ENCODE assay signal across 8 cellular contexts in genomic region chr14:21102472-21103164, GRCh38. TPM values are rescaled to one million over a fixed set of nuclear protein-coding genes. Genes with fewer than 3 reads are reported as not detected.
DNase-seq lines count a peak whose midpoint lies in the region; ATAC-seq, FAIRE-seq and TF ChIP-seq lines count a peak whose summit lies in the region.

No MANE protein-coding gene starts in this region.

- peak overlapping the region; percentile 10; the same call in 1 of the 2 replicates for H2BK15ac ChIP-seq in H1 (ENCODE audit: low read length)

- TF ChIP-seq EP300 in H1 (IDR thresholded peaks at IDR 0.05; ENCODE audit: borderline replicate concordance in 1 of 2, low read depth in 2 of 2, low read length in 2 of 2), result no peak

- H2BK20ac ChIP-seq in H1 (ENCODE audit: low read length), result no peak overlapping the region

- peaks cover 2 to 25% (median 9%) of the 10 kb centered on the region in 4 experiments; a peak in 5 of 7 replicates for H3K4me1 ChIP-seq in H1 (replicated peaks in 1 of 4; ENCODE audit: control insufficient read depth in 3 of 4, insufficient read depth in 4 of 4, low read length in 3 of 4)

- POLR2A ChIA-PET in H1 (lab: Charles Lee; ENCODE audit: partially characterized antibody), result interaction anchor here (0.8 to 7.2 kb wide), 10 partner anchors 9 to 103 kb away, joined by 3 to 121 read pairs (median 5); partner anchors contain the start of genes ARHGEF40 and NDRG2

- no peak overlapping the region for H4K8ac ChIP-seq in H1 (ENCODE audit: extremely low read depth, insufficient read depth, low read length)

- no peak overlapping the region for H4K5ac ChIP-seq in H1 (ENCODE audit: insufficient read length, low read depth, low read length)

- H3K79me2 ChIP-seq in H1 (ENCODE audit: control insufficient read depth in 1 of 2, insufficient read depth in 2 of 2, low read length in 2 of 2), result peaks cover 0 to 32% of the 10 kb centered on the region in 2 experiments; a peak in 3 of 4 replicates

- H3K14ac ChIP-seq in H1 (ENCODE audit: insufficient read length), result no peak overlapping the region

- peak overlapping the region in 2 of 4 experiments; percentile 33 to 43; a peak in 5 of 7 replicates for H3K9ac ChIP-seq in H1 (replicated peaks in 1 of 4; ENCODE audit: extremely low read depth in 1 of 4, low read depth in 3 of 4, low read length in 3 of 4)

- no peak for TF ChIP-seq POLR2A in H1 (IDR thresholded peaks at IDR 0.05; ENCODE audit: control extremely low read depth in 1 of 2, low read depth in 2 of 2, low read length in 2 of 2)

- peak overlapping the region; percentile 20; the same call in 1 of the 2 replicates for H2BK12ac ChIP-seq in H1 (ENCODE audit: low read depth, low read length)

- peak overlapping the region; percentile 67 for H4K91ac ChIP-seq in H1 (replicated peaks; ENCODE audit: insufficient read length, low read length)

- H3K9me3 Mint-ChIP-seq in osteocyte (ENCODE audit: unreplicated experiment), result no peaks in the 10 kb centered on the region

- peak overlapping the region; percentile 91 for H3K27ac Mint-ChIP-seq in osteocyte (ENCODE audit: unreplicated experiment)

- H3K36me3 ChIP-seq in H1 (ENCODE audit: control insufficient read depth in 2 of 4, insufficient read depth in 4 of 4, low read length in 3 of 4), result no peaks in the 10 kb centered on the region

- H2AK5ac ChIP-seq in H1 (ENCODE audit: low read depth, low read length), result no peak overlapping the region

- CTCF ChIA-PET in H1 (lab: Charles Lee; ENCODE audit: partially characterized antibody), result interaction anchor here (0.5 to 11.0 kb wide), 12 partner anchors 9 to 117 kb away, joined by 3 to 239 read pairs (median 29); partner anchors contain the start of gene ARHGEF40

- H3K4me3 ChIP-seq in GM12864 (ENCODE audit: low read depth, low read length) (peak overlapping the region; percentile 79), H1 (ENCODE audit: extremely low read depth in 1 of 4, insufficient read depth in 2 of 4, low read depth in 3 of 4, low read length in 4 of 4) (peak overlapping the region; percentile 59 to 83 (median 80))

- no peaks in the 10 kb centered on the region for H3K27me3 Mint-ChIP-seq in osteocyte (ENCODE audit: unreplicated experiment)

- no peaks in the 10 kb centered on the region for H3K79me1 ChIP-seq in H1 (ENCODE audit: low read depth, low read length)

- H3K18ac ChIP-seq in H1 (ENCODE audit: extremely low read depth, low read length), result peak overlapping the region; percentile 80; the same call in 1 of the 2 replicates

- no peak for ATAC-seq in HG03175 (IDR thresholded peaks at IDR 0.05; ENCODE audit: unreplicated experiment)
- ATAC-seq in GM18907 (IDR thresholded peaks at IDR 0.05; ENCODE audit: unreplicated experiment), result no peak

- H3K4me2 ChIP-seq in H1 (ENCODE audit: insufficient read depth in 1 of 2, low read depth in 2 of 2, low read length in 2 of 2), result peak overlapping the region; percentile 83 to 90

- H3K9me3 ChIP-seq in H1 (ENCODE audit: insufficient read depth in 2 of 2, low read depth in 1 of 2, low read length in 1 of 2), result no peaks in the 10 kb centered on the region

- no peak overlapping the region for H3K56ac ChIP-seq in H1 (replicated peaks; ENCODE audit: insufficient read length, low read depth, low read length)

- H2AFZ ChIP-seq in H1 (ENCODE audit: low read length), result no peak overlapping the region

- H3K27me3 ChIP-seq in H1 (replicated peaks in 1 of 4; ENCODE audit: control insufficient read depth in 3 of 4, extremely low read depth in 1 of 4, insufficient read depth in 3 of 4, low read length in 3 of 4), result no peaks in the 10 kb centered on the region

- TF ChIP-seq RAD21 in H1 (IDR thresholded peaks at IDR 0.05 in 1 of 2, conservative IDR thresholded peaks at IDR 0.05 in 1 of 2; ENCODE audit: low read depth in 2 of 2, low read length in 2 of 2), result no peak

- DNase-seq in GM12864 (ENCODE audit: low read depth) (no peak), NCI-H2227 treated with DMSO at 0.1 percent for 48 hours (lab: John Stamatoyannopoulos, UW) (peak; percentile 73), H1 (ENCODE audit: low read depth in 1 of 2, low spot score in 2 of 2) (no peak), osteocyte (ENCODE audit: extremely low spot score, unreplicated experiment) (no peak)
- DNase-seq in stimulated activated CD4-positive, alpha-beta T cell treated with anti-CD3 and anti-CD28 coated beads, Interleukin-2, amount 100 ng/mL, for 24 hours, result no peak
- no peak for DNase-seq in stimulated activated naive CD4-positive, alpha-beta T cell (lab: John Stamatoyannopoulos, UW)

- peaks cover 7% of the 10 kb centered on the region for H3K23me2 ChIP-seq in H1 (ENCODE audit: low read depth, low read length)

- peak overlapping the region; percentile 95 for H3K4me3 Mint-ChIP-seq in osteocyte (ENCODE audit: unreplicated experiment)

- H4K20me1 ChIP-seq in H1 (replicated peaks in 1 of 2; ENCODE audit: control insufficient read depth in 1 of 2, insufficient read depth in 2 of 2, low read length in 2 of 2), result no peaks in the 10 kb centered on the region

- H3K36me3 Mint-ChIP-seq in osteocyte (ENCODE audit: unreplicated experiment), result no peaks in the 10 kb centered on the region

- peak overlapping the region; percentile 35; the same call in 1 of the 2 replicates for H2BK5ac ChIP-seq in H1 (ENCODE audit: low read depth, low read length)

- H2BK120ac ChIP-seq in H1 (replicated peaks; ENCODE audit: low read depth, low read length), result no peak overlapping the region

- 14% methylated on average over 3 of the region's 3 CpGs; no CpG with 5 or more reads in 1 of the 2 experiments for WGBS in H1 (ENCODE audit: extremely low coverage in 1 of 2, insufficient coverage in 1 of 2, insufficient read length in 1 of 2, insufficient replicate concordance in 2 of 2, low coverage in 1 of 2, low lambda C conversion rate in 2 of 2, missing lambda C conversion rate in 1 of 2), 2 experiments

- peaks cover 54% of the 10 kb centered on the region for H3K4me1 Mint-ChIP-seq in osteocyte (ENCODE audit: unreplicated experiment)

- FAIRE-seq in H1 (lab: Jason Lieb, UNC), result no peak

- no peak overlapping the region for H3K23ac ChIP-seq in H1 (ENCODE audit: insufficient read length)

- H3K4ac ChIP-seq in H1 (replicated peaks; ENCODE audit: insufficient read length, low read depth, low read length), result no peak overlapping the region

- TF ChIP-seq CTCF in GM12864 (IDR thresholded peaks at IDR 0.05; ENCODE audit: low read depth, low read length, missing control alignments) (no peak), H1 (IDR thresholded peaks at IDR 0.05; ENCODE audit: control extremely low read depth in 1 of 3, insufficient read depth in 1 of 3, low read depth in 1 of 3, low read length in 3 of 3) (peak in 1 of 3 experiments; percentile 19; a peak in 1 of 4 replicates), osteocyte (IDR thresholded peaks at IDR 0.05) (no peak)

- H3K27ac ChIP-seq in H1 (ENCODE audit: low read depth, low read length), result no peak overlapping the region

RNA-seq across cellular contexts. Expression of gene TMEM253, which starts 1.8 kb away (rescaled TPM):
- 1.3 and 1.9 TPM in 2 replicates for total RNA-seq in H1 (2021; fragmentation: NEBNext Ultra II Directional; extraction: Animal tissue kit (Norgen Biotek cat#: 25700))
- polyA plus RNA-seq in H1 (2011; rRNA removed), result 1.9 and 2.2 TPM in 2 replicates
- polyA plus RNA-seq in H1 (2011; cell fraction: cytosol; rRNA removed), result 2.2 TPM
- 3.2 TPM for polyA plus RNA-seq in H1 (2011; cell fraction: nucleus; rRNA removed)
- 1.9 to 3.0 TPM (median 2.2 TPM) in 4 replicates for polyA plus RNA-seq in H1 (2012, experiment 1 of 2)
- 1.8 TPM for polyA plus RNA-seq in H1 (2012, experiment 2 of 2)
- polyA plus RNA-seq in H1 (2013, experiment 1 of 2), result 1.6 TPM
- 1.5 TPM for polyA plus RNA-seq in H1 (2013, experiment 2 of 2)
- 0.85 and 2.2 TPM in 2 replicates for polyA minus RNA-seq in H1 (2011; rRNA and poly(A)+ RNA removed)
- 2.5 TPM for polyA minus RNA-seq in H1 (2011; cell fraction: cytosol; rRNA and poly(A)+ RNA removed)
- 2.1 TPM for polyA minus RNA-seq in H1 (2011; cell fraction: nucleus; rRNA and poly(A)+ RNA removed)
- total RNA-seq in osteocyte, result 1.2 TPM in 2 replicates

RNA-seq across cellular contexts. Expression of gene ZNF219, which starts 4.2 kb away (rescaled TPM):
- total RNA-seq in H1 (2021; fragmentation: NEBNext Ultra II Directional; extraction: Animal tissue kit (Norgen Biotek cat#: 25700)), result 108 and 113 TPM in 2 replicates
- 160 and 310 TPM in 2 replicates for polyA plus RNA-seq in H1 (2011; rRNA removed)
- polyA plus RNA-seq in H1 (2011; cell fraction: cytosol; rRNA removed), result 158 TPM
- 334 TPM for polyA plus RNA-seq in H1 (2011; cell fraction: nucleus; rRNA removed)
- 67.0 to 90.6 TPM (median 84.5 TPM) in 4 replicates for polyA plus RNA-seq in H1 (2012, experiment 1 of 2)
- polyA plus RNA-seq in H1 (2012, experiment 2 of 2), result 82.6 TPM
- 76.2 TPM for polyA plus RNA-seq in H1 (2013, experiment 1 of 2)
- polyA plus RNA-seq in H1 (2013, experiment 2 of 2), result 67.2 TPM
- polyA minus RNA-seq in H1 (2011; rRNA and poly(A)+ RNA removed), result 26.2 and 43.7 TPM in 2 replicates
- 73.0 TPM for polyA minus RNA-seq in H1 (2011; cell fraction: cytosol; rRNA and poly(A)+ RNA removed)
- polyA minus RNA-seq in H1 (2011; cell fraction: nucleus; rRNA and poly(A)+ RNA removed), result 124 TPM
- 20.5 and 25.2 TPM in 2 replicates for total RNA-seq in osteocyte

RNA-seq across cellular contexts. Expression of gene ARHGEF40, which starts 32.5 kb away (rescaled TPM):
- total RNA-seq in H1 (2021; fragmentation: NEBNext Ultra II Directional; extraction: Animal tissue kit (Norgen Biotek cat#: 25700)), result 49.5 and 53.1 TPM in 2 replicates
- 99.6 and 101 TPM in 2 replicates for polyA plus RNA-seq in H1 (2011; rRNA removed)
- polyA plus RNA-seq in H1 (2011; cell fraction: cytosol; rRNA removed), result 59.7 TPM
- 228 TPM for polyA plus RNA-seq in H1 (2011; cell fraction: nucleus; rRNA removed)
- 38.9 to 57.5 TPM (median 53.8 TPM) in 4 replicates for polyA plus RNA-seq in H1 (2012, experiment 1 of 2)
- 42.3 TPM for polyA plus RNA-seq in H1 (2012, experiment 2 of 2)
- polyA plus RNA-seq in H1 (2013, experiment 1 of 2), result 27.6 TPM
- 24.6 TPM for polyA plus RNA-seq in H1 (2013, experiment 2 of 2)
- 61.6 and 73.8 TPM in 2 replicates for polyA minus RNA-seq in H1 (2011; rRNA and poly(A)+ RNA removed)
- 34.4 TPM for polyA minus RNA-seq in H1 (2011; cell fraction: cytosol; rRNA and poly(A)+ RNA removed)
- 54.1 TPM for polyA minus RNA-seq in H1 (2011; cell fraction: nucleus; rRNA and poly(A)+ RNA removed)
- total RNA-seq in osteocyte, result 126 and 139 TPM in 2 replicates

RNA-seq across cellular contexts. Expression of gene RNASE8, which starts 45.0 kb away (rescaled TPM):
- not detected in 2 replicates for total RNA-seq in H1 (2021; fragmentation: NEBNext Ultra II Directional; extraction: Animal tissue kit (Norgen Biotek cat#: 25700))
- polyA plus RNA-seq in H1 (2011; rRNA removed), result not detected in 2 replicates
- polyA plus RNA-seq in H1 (2011; cell fraction: cytosol; rRNA removed), result not detected
- not detected for polyA plus RNA-seq in H1 (2011; cell fraction: nucleus; rRNA removed)
- polyA plus RNA-seq in H1 (2012, experiment 1 of 2), result not detected in 4 replicates
- not detected for polyA plus RNA-seq in H1 (2012, experiment 2 of 2)
- not detected for polyA plus RNA-seq in H1 (2013, experiment 1 of 2)
- not detected for polyA plus RNA-seq in H1 (2013, experiment 2 of 2)
- polyA minus RNA-seq in H1 (2011; rRNA and poly(A)+ RNA removed), result not detected in 2 replicates
- polyA minus RNA-seq in H1 (2011; cell fraction: cytosol; rRNA and poly(A)+ RNA removed), result not detected
- not detected for polyA minus RNA-seq in H1 (2011; cell fraction: nucleus; rRNA and poly(A)+ RNA removed)
- not detected in 2 replicates for total RNA-seq in osteocyte

RNA-seq across cellular contexts. Expression of gene OR5AU1, which starts 53.2 kb away (rescaled TPM):
- total RNA-seq in H1 (2021; fragmentation: NEBNext Ultra II Directional; extraction: Animal tissue kit (Norgen Biotek cat#: 25700)), result not detected in 2 replicates
- polyA plus RNA-seq in H1 (2011; rRNA removed), result not detected in 2 replicates
- polyA plus RNA-seq in H1 (2011; cell fraction: cytosol; rRNA removed), result not detected
- polyA plus RNA-seq in H1 (2011; cell fraction: nucleus; rRNA removed), result not detected
- polyA plus RNA-seq in H1 (2012, experiment 1 of 2), result not detected in 4 replicates
- polyA plus RNA-seq in H1 (2012, experiment 2 of 2), result not detected
- not detected for polyA plus RNA-seq in H1 (2013, experiment 1 of 2)
- not detected for polyA plus RNA-seq in H1 (2013, experiment 2 of 2)
- polyA minus RNA-seq in H1 (2011; rRNA and poly(A)+ RNA removed), result not detected in 2 replicates
- not detected for polyA minus RNA-seq in H1 (2011; cell fraction: cytosol; rRNA and poly(A)+ RNA removed)
- polyA minus RNA-seq in H1 (2011; cell fraction: nucleus; rRNA and poly(A)+ RNA removed), result not detected
- total RNA-seq in osteocyte, result not detected in 2 replicates
